In the genomic region with DNA sequence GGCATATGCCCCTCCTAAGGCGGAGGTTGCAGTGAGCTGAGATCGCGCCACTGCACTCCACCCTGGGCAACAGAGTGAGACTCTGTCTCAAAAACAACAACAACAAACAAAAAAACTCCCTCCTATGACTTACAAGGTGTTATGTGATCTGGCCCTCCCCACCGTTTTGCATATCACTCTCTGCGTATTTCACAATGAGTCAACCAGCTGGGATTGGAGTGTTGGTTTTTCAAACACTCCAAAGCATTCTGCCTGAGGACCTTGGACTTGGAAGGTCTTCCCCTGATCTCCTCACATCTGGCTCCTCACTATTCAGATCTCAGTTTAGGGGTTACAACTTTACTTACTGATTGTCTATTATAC, we compare ENCODE assay signal across 11 cellular contexts. TPM values are rescaled to one million over a fixed set of nuclear protein-coding genes. Genes with fewer than 3 reads are reported as not detected.
DNase-seq lines count a peak whose midpoint lies in the region; ATAC-seq and TF ChIP-seq lines count a peak whose summit lies in the region.
"Had no signal": no experiment of that assay in that cellular context is flagged by ENCODE, and none has a peak within 500 bp of the region (broad histone marks: within the 10 kb centered on the region; RNA-seq: fewer than 3 reads in every experiment).

No MANE protein-coding gene starts in this region.

- intact Hi-C loops in activated T-helper 2 cell treated with anti-CD3 and anti-CD28 coated beads, Interferon-gamma antibody, Interleukin-2, Interleukin-4, amounts not matched to agents 10 μg/mL and 5 μg/mL and 100 μg/mL, durations not matched to agents 14 hours and 24 hours and 36 hours (cut with micrococcal nuclease) = no loop called here

- H3K9me3 Mint-ChIP-seq in type B pancreatic cell = no peaks in the 10 kb centered on the region
- no peaks in the 10 kb centered on the region for H3K9me3 Mint-ChIP-seq in activated T-helper 2 cell treated with anti-CD3 and anti-CD28 coated beads, Interferon-gamma antibody, Interleukin-2, Interleukin-4, amounts not matched to agents 10 μg/mL and 5 μg/mL and 100 μg/mL, durations not matched to agents 14 hours and 24 hours and 36 hours

- peaks cover 27% of the 10 kb centered on the region for H3K4me1 Mint-ChIP-seq in type B pancreatic cell (ENCODE audit: unreplicated experiment)
- peaks cover 30% of the 10 kb centered on the region for H3K4me1 Mint-ChIP-seq in activated T-helper 2 cell treated with anti-CD3 and anti-CD28 coated beads, Interferon-gamma antibody, Interleukin-2, Interleukin-4, amounts not matched to agents 10 μg/mL and 5 μg/mL and 100 μg/mL, durations not matched to agents 14 hours and 24 hours and 36 hours (ENCODE audit: low read depth)

- H3K27me3 Mint-ChIP-seq in type B pancreatic cell = no peaks in the 10 kb centered on the region
- H3K27me3 Mint-ChIP-seq in activated T-helper 2 cell treated with anti-CD3 and anti-CD28 coated beads, Interferon-gamma antibody, Interleukin-2, Interleukin-4, amounts not matched to agents 10 μg/mL and 5 μg/mL and 100 μg/mL, durations not matched to agents 14 hours and 24 hours and 36 hours (ENCODE audit: low read depth) = peaks cover 2% of the 10 kb centered on the region

- H3K36me3 Mint-ChIP-seq in type B pancreatic cell = peaks cover 25% of the 10 kb centered on the region
- H3K36me3 Mint-ChIP-seq in activated T-helper 2 cell treated with anti-CD3 and anti-CD28 coated beads, Interferon-gamma antibody, Interleukin-2, Interleukin-4, amounts not matched to agents 10 μg/mL and 5 μg/mL and 100 μg/mL, durations not matched to agents 14 hours and 24 hours and 36 hours (ENCODE audit: low read depth) = no peaks in the 10 kb centered on the region

- H3K27ac Mint-ChIP-seq in type B pancreatic cell = peak overlapping the region; percentile 14
- no peak overlapping the region for H3K27ac Mint-ChIP-seq in activated T-helper 2 cell treated with anti-CD3 and anti-CD28 coated beads, Interferon-gamma antibody, Interleukin-2, Interleukin-4, amounts not matched to agents 10 μg/mL and 5 μg/mL and 100 μg/mL, durations not matched to agents 14 hours and 24 hours and 36 hours

- CTCF ChIA-PET in RWPE1 (lab: Yijun Ruan, JAX) = interaction anchor here (0.7 kb wide), 1 partner anchor 110 kb away, joined by 3 read pairs; no protein-coding TSS in a partner anchor

- H3K27ac ChIP-seq in RWPE1 = no peak overlapping the region

- DNase-seq in NCI-H510A (lab: John Stamatoyannopoulos, UW) = peak; percentile 36
- DNase-seq in NCI-H510A treated with DMSO at 0.1 percent for 48 hours (lab: John Stamatoyannopoulos, UW) = no peak
- peak; percentile 55 for DNase-seq in choroid plexus epithelial cell (ENCODE audit: low read depth)
- DNase-seq in type B pancreatic cell (ENCODE audit: extremely low spot score, unreplicated experiment) = no peak
- no peak for DNase-seq in activated T-helper 2 cell treated with anti-CD3 and anti-CD28 coated beads, Interferon-gamma antibody, Interleukin-2, Interleukin-4, amounts not matched to agents 10 μg/mL and 5 μg/mL and 100 μg/mL, durations not matched to agents 14 hours and 24 hours and 36 hours (ENCODE audit: low spot score)
- DNase-seq in RWPE1 (ENCODE audit: low spot score) = no peak
- DNase-seq: DMS 273 treated with DMSO at 0.1 percent for 48 hours, NCI-H1694, OCI-M1 had no signal

- no peak for TF ChIP-seq CTCF in choroid plexus epithelial cell (conservative IDR thresholded peaks at IDR 0.05; ENCODE audit: low read depth, low read length)
- no peak for TF ChIP-seq CTCF in type B pancreatic cell (conservative IDR thresholded peaks at IDR 0.05)
- TF ChIP-seq CTCF in RWPE1 (conservative IDR thresholded peaks at IDR 0.05; ENCODE audit: low read depth) = no peak

- ATAC-seq in HG03354 (IDR thresholded peaks at IDR 0.05; ENCODE audit: poor library complexity, severe bottlenecking, unreplicated experiment) (peak; percentile 67), GM21825 (IDR thresholded peaks at IDR 0.05; ENCODE audit: unreplicated experiment) (no peak)

- no peak overlapping the region for H3K4me3 Mint-ChIP-seq in type B pancreatic cell
- no peak overlapping the region for H3K4me3 Mint-ChIP-seq in activated T-helper 2 cell treated with anti-CD3 and anti-CD28 coated beads, Interferon-gamma antibody, Interleukin-2, Interleukin-4, amounts not matched to agents 10 μg/mL and 5 μg/mL and 100 μg/mL, durations not matched to agents 14 hours and 24 hours and 36 hours (ENCODE audit: low read depth)

- no peak overlapping the region for H3K4me3 ChIP-seq in choroid plexus epithelial cell (ENCODE audit: low read depth, low read length)

- POLR2A ChIA-PET in RWPE1 (lab: Yijun Ruan, JAX; ENCODE audit: low non-redundant PET) = no interaction called here

RNA-seq across cellular contexts. Expression of gene MANSC1, which starts 14.0 kb away (rescaled TPM):
- total RNA-seq in type B pancreatic cell (ENCODE audit: low replicate concordance) = 16.8 and 77.1 TPM in 2 replicates
- total RNA-seq in activated T-helper 2 cell treated with anti-CD3 and anti-CD28 coated beads, Interferon-gamma antibody, Interleukin-2, Interleukin-4, amounts not matched to agents 10 μg/mL and 5 μg/mL and 100 μg/mL, durations not matched to agents 14 hours and 24 hours and 36 hours = 0.25 and 1.6 TPM in 2 replicates

RNA-seq across cellular contexts. Expression of gene BORCS5, which starts 20.8 kb away (rescaled TPM):
- total RNA-seq in type B pancreatic cell (ENCODE audit: low replicate concordance) = 14.4 and 20.1 TPM in 2 replicates
- 41.8 and 45.9 TPM in 2 replicates for total RNA-seq in activated T-helper 2 cell treated with anti-CD3 and anti-CD28 coated beads, Interferon-gamma antibody, Interleukin-2, Interleukin-4, amounts not matched to agents 10 μg/mL and 5 μg/mL and 100 μg/mL, durations not matched to agents 14 hours and 24 hours and 36 hours

Comparison
In these comparisons a context has a peak if more than half of its experiments do, and no peak if none do; other contexts are left out.
1. DNase-seq: peak in NCI-H510A (single experiment) and choroid plexus epithelial cell (single experiment); none in NCI-H510A treated with DMSO at 0.1 percent for 48 hours (single experiment), type B pancreatic cell (single experiment), activated T-helper 2 cell treated with anti-CD3 and anti-CD28 coated beads, Interferon-gamma antibody, Interleukin-2, Interleukin-4, amounts not matched to agents 10 μg/mL and 5 μg/mL and 100 μg/mL, durations not matched to agents 14 hours and 24 hours and 36 hours (single experiment) and RWPE1 (single experiment).